9 cellular contexts compared by ENCODE assay signal in the genomic region with DNA sequence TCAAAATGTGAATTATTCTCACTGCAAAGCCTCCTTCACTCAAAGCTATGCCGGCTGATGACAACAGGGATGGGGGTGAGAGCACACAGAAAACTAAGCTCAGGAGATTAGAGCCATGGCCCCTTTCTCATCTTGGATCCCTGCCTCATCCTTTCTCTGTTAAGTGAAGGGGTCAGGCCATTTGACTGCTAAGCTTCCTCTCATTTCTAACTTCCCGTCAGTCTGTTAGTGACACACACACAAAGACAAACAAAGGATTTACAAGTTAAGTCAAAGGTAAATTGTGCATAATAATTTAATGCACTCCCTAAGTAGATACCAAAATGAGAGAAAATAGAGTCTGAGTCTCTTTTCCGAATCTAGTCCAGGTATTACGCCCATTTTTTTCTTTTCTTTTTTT. TPM values are rescaled to one million over a fixed set of nuclear protein-coding genes. Genes with fewer than 3 reads are reported as not detected.
DNase-seq lines count a peak whose midpoint lies in the region; ATAC-seq and TF ChIP-seq lines count a peak whose summit lies in the region.
"Had no signal": no experiment of that assay in that cellular context is flagged by ENCODE, and none has a peak within 500 bp of the region (broad histone marks: within the 10 kb centered on the region; RNA-seq: fewer than 3 reads in every experiment).

No MANE protein-coding gene starts in this region.

- H3K27me3 ChIP-seq in psoas muscle (ENCODE audit: insufficient read depth in 3 of 3, low read length in 2 of 3) = no peaks in the 10 kb centered on the region

- intact Hi-C loops in psoas muscle (cut with DNase I) = no loop called here

- H3K4me3 ChIP-seq in GM08714 (ENCODE audit: low read length) = peak overlapping the region; percentile 67
- H3K4me3 ChIP-seq in psoas muscle = peak overlapping the region; percentile 82

- CTCF ChIA-PET in RWPE1 (lab: Yijun Ruan, JAX) = no interaction called here

- no peak for ATAC-seq in psoas muscle

- no peaks in the 10 kb centered on the region for H3K9me3 ChIP-seq in psoas muscle

- POLR2A ChIA-PET in RWPE1 (lab: Yijun Ruan, JAX; ENCODE audit: low non-redundant PET) = interaction anchor here (1.6 kb wide), 1 partner anchor 9 kb away, joined by 6 read pairs; a partner anchor contains a TSS

- 73 to 74% (median 74%) methylated on average over 4 of the region's 4 CpGs for WGBS in psoas muscle, 3 donors

- H3K27ac ChIP-seq in RWPE1 = peak overlapping the region; percentile 82
- H3K27ac ChIP-seq in epithelial cell of prostate = peak overlapping the region; percentile 58
- H3K27ac ChIP-seq in psoas muscle = peak overlapping the region; percentile 81

- TF ChIP-seq CTCF in RWPE1 (conservative IDR thresholded peaks at IDR 0.05; ENCODE audit: low read depth) (no peak), psoas muscle (IDR thresholded peaks at IDR 0.05) (no peak)

- in situ Hi-C loops in G401 (cut with HindIII; ENCODE audit: low sequenced_read_pairs) = no loop called here

- DNase-seq in RWPE1 (ENCODE audit: low spot score) (no peak), epithelial cell of prostate (ENCODE audit: low read depth, low spot score) (no peak), psoas muscle (no peak), amygdala (lab: John Stamatoyannopoulos, UW) (no peak), DMS79 treated with DMSO at 0.1 percent for 48 hours (lab: John Stamatoyannopoulos, UW) (no peak), NCI-H226 (no peak), G401 (ENCODE audit: low spot score) (no peak)
- DNase-seq: NCI-H345 had no signal

- H3K36me3 ChIP-seq in psoas muscle (ENCODE audit: insufficient read depth in 1 of 2, low read depth in 1 of 2) = peaks cover 0 to 13% of the 10 kb centered on the region in 2 donors

- no peaks in the 10 kb centered on the region for H3K4me1 ChIP-seq in psoas muscle

RNA-seq across cellular contexts. Expression of a gene that starts 1.2 kb away (rescaled TPM):
- 10 to 100 TPM in 1 of 4 donors, 1 to 10 TPM in 3; 8.2 to 11.2 (median 9.5) TPM for total RNA-seq in psoas muscle
- polyA plus RNA-seq in psoas muscle = 10 to 100 TPM; 16.8 to 31.6 (median 20.1) TPM
- total RNA-seq in G401 (2014; rRNA removed; shearing (Covaris generic)) = 41.1 and 45.8 TPM in 2 replicates

RNA-seq across cellular contexts. Expression of a gene that starts 8.7 kb away (rescaled TPM):
- total RNA-seq in psoas muscle = 10 to 100 TPM; 12.9 to 23.0 (median 17.6) TPM
- polyA plus RNA-seq in psoas muscle = 10 to 100 TPM in 2 of 3 donors, 1 to 10 TPM in 1; 9.0 to 14.1 (median 11.1) TPM
- 9.5 and 23.6 TPM in 2 replicates for total RNA-seq in G401 (2014; rRNA removed; shearing (Covaris generic))

RNA-seq across cellular contexts. Expression of a gene that starts 10.0 kb away (rescaled TPM):
- 10 to 100 TPM; 13.0 to 31.0 (median 15.5) TPM for total RNA-seq in psoas muscle
- polyA plus RNA-seq in psoas muscle = 10 to 100 TPM; 11.2 to 46.8 (median 15.5) TPM
- 83.4 and 84.3 TPM in 2 replicates for total RNA-seq in G401 (2014; rRNA removed; shearing (Covaris generic))
